ENCODE assay signal across 39 cellular contexts in the genomic region with DNA sequence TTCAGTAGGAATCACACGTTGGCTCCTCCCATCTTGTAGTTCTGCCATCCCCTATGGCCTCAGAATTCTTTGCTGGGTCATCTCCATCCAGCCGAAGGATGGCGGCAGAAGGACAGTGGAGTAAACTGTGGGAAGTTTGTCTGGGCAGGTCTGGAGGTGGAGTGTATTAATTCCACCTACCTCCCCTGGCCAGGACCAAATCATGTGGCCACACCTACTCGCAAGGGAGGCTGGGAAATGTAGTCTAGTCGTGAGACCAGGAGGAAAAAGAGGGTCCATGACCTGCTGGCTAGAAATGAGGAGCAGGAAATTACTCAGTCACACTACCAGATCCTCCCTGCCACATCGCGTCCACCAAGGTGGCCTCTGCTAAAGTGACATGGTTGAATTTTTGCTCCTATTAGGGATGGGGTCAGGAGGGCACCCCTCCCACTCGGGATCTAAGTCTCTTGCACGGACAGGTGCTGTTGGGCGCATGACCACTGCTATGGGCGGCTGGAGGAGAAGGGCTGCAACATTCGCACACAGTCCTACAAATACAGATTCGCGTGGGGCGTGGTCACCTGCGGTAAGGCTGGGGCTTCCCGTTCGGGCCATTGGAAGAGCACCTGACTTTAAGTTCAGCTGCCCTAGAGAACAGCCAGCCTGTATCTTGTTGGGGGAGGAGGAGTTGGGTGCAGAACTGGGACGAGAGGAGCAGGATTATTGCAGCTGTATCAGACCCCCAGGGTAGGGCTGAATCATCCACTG. TPM values are rescaled to one million over a fixed set of nuclear protein-coding genes. Genes with fewer than 3 reads are reported as not detected.
DNase-seq lines count a peak whose midpoint lies in the region; ATAC-seq and TF ChIP-seq lines count a peak whose summit lies in the region.
"Had no signal": no experiment of that assay in that cellular context is flagged by ENCODE, and none has a peak within 500 bp of the region (broad histone marks: within the 10 kb centered on the region; RNA-seq: fewer than 3 reads in every experiment).

No MANE protein-coding gene starts in this region.

- H3K4me2 ChIP-seq in mesendoderm (ENCODE audit: low read length): no peak overlapping the region
- H3K4me2 ChIP-seq: SK-N-SH had no signal

- no peaks in the 10 kb centered on the region for H3K79me1 ChIP-seq in mesendoderm (ENCODE audit: low read length)

- ATAC-seq in WTC11: peak; percentile 98
- ATAC-seq: activated CD8-positive, alpha-beta memory T cell treated with anti-CD3 and anti-CD28 coated beads, Interleukin-2, amount 10 ng/mL, durations not matched to agents 7 days and 5 days; activated T-cell treated with anti-CD3 and anti-CD28 coated beads, Interleukin-2, amount 50 U/mL, for 4 hours; left ventricle myocardium superior had no signal

- no peak overlapping the region for H3K18ac ChIP-seq in mesendoderm (ENCODE audit: low read length)

- peaks cover 5% of the 10 kb centered on the region for H3K4me1 Mint-ChIP-seq in WTC11
- H3K4me1 Mint-ChIP-seq: activated CD8-positive, alpha-beta memory T cell treated with anti-CD3 and anti-CD28 coated beads, Interleukin-2, amount 10 ng/mL, durations not matched to agents 7 days and 5 days had no signal

- no peak for TF ChIP-seq CTCF in WTC11 (IDR thresholded peaks at IDR 0.05)

- H4K5ac ChIP-seq in mesendoderm (ENCODE audit: low read length): no peak overlapping the region

- no CpG with 5 or more reads among the region's 19 CpGs for WGBS in mesendoderm (ENCODE audit: extremely low coverage, insufficient coverage, low lambda C conversion rate)

- DNase-seq in DMS 273 (lab: John Stamatoyannopoulos, UW; ENCODE audit: unreplicated experiment) (peak; percentile 49), DMS 273 treated with DMSO at 0.1 percent for 48 hours (lab: John Stamatoyannopoulos, UW) (no peak), HT-29 (ENCODE audit: low spot score) (peak; percentile 29), WTC11 (ENCODE audit: low spot score) (peak; percentile 60), mesendoderm (peak; percentile 75), SHP77 (lab: John Stamatoyannopoulos, UW) (no peak), NCI-H2107 (lab: John Stamatoyannopoulos, UW) (no peak)
- no peak for DNase-seq in stimulated activated CD4-positive, alpha-beta T cell treated with anti-CD3 and anti-CD28 coated beads, Interleukin-4, amount 100 ng/mL, for 24 hours
- DNase-seq: activated CD4-positive, alpha-beta T cell treated with anti-CD3 and anti-CD28 coated beads, Interleukin-2, amount 50 U/mL, for 4 hours; activated CD8-positive, alpha-beta memory T cell treated with anti-CD3 and anti-CD28 coated beads, Interleukin-2, amount 10 ng/mL, durations not matched to agents 7 days and 5 days; activated gamma-delta T cell treated with Interleukin-2 at 50 U/mL for 16 hours; activated T-cell treated with anti-CD3 and anti-CD28 coated beads, Interleukin-2, amount 50 U/mL, for 4 hours; C1 segment of cervical spinal cord; colonic mucosa; COR-L47; DMS79 treated with DMSO at 0.1 percent for 48 hours; effector CD4-positive, alpha-beta T cell; GOT3; hypothalamus; islet precursor cell; left ventricle myocardium superior; NCI-H1092; NCI-H1694; NCI-H2171; sigmoid colon; SK-N-SH; stimulated activated CD4-positive, alpha-beta T cell treated with anti-CD3 and anti-CD28 coated beads, Interleukin-12 subunit alpha, Interleukin-12 subunit beta, amount 100 ng/mL, for 4 hours; stimulated activated CD4-positive, alpha-beta T cell treated with anti-CD3 and anti-CD28 coated beads, Interleukin-4, amount 100 ng/mL, for 1 hour had no signal

- peak overlapping the region; percentile 42 for H3K4me3 Mint-ChIP-seq in WTC11
- H3K4me3 Mint-ChIP-seq: activated CD8-positive, alpha-beta memory T cell treated with anti-CD3 and anti-CD28 coated beads, Interleukin-2, amount 10 ng/mL, durations not matched to agents 7 days and 5 days; activated T-cell treated with anti-CD3 and anti-CD28 coated beads, Interleukin-2, amount 50 U/mL, for 4 hours had no signal

- no peaks in the 10 kb centered on the region for H3K36me3 ChIP-seq in mesendoderm (ENCODE audit: control insufficient read depth, insufficient read depth, low read length)
- H3K36me3 ChIP-seq: colonic mucosa, neutrophil, tibial nerve had no signal

- H3K27me3 ChIP-seq in mesendoderm (ENCODE audit: insufficient read depth, low read length, poor library complexity): no peaks in the 10 kb centered on the region
- H3K27me3 ChIP-seq: ascending aorta, colonic mucosa, sigmoid colon, tibial nerve had no signal

- peak overlapping the region; percentile 47 for H3K27ac Mint-ChIP-seq in WTC11
- H3K27ac Mint-ChIP-seq: activated CD8-positive, alpha-beta memory T cell treated with anti-CD3 and anti-CD28 coated beads, Interleukin-2, amount 10 ng/mL, durations not matched to agents 7 days and 5 days had no signal

- no peak overlapping the region for H2BK15ac ChIP-seq in mesendoderm (replicated peaks; ENCODE audit: low read depth)

- no peak overlapping the region for H3K27ac ChIP-seq in mesendoderm (ENCODE audit: low read depth, low read length)
- H3K27ac ChIP-seq: 22Rv1, ascending aorta, colonic mucosa, epithelial cell of prostate, neutrophil, sigmoid colon, tibial nerve had no signal

- peaks cover 11% of the 10 kb centered on the region for H3K27me3 Mint-ChIP-seq in WTC11 (ENCODE audit: low read depth)

- H2BK5ac ChIP-seq in mesendoderm (ENCODE audit: low read length): no peak overlapping the region

- POLR2A ChIA-PET in WTC11 (lab: Charles Lee): no interaction called here

- H3K9ac ChIP-seq in mesendoderm (ENCODE audit: low read length): no peak overlapping the region
- H3K9ac ChIP-seq: SK-N-SH had no signal

- H3K9me3 Mint-ChIP-seq in WTC11: peaks cover 29% of the 10 kb centered on the region
- H3K9me3 Mint-ChIP-seq: activated T-cell treated with anti-CD3 and anti-CD28 coated beads, Interleukin-2, amount 50 U/mL, for 4 hours had no signal

- H2AK5ac ChIP-seq in mesendoderm (ENCODE audit: low read length): no peak overlapping the region

- CTCF ChIA-PET in WTC11 (lab: Charles Lee): interaction anchor here (1.6 kb wide), 1 partner anchor 114 kb away, joined by 5 read pairs; no protein-coding TSS in a partner anchor

- no peaks in the 10 kb centered on the region for H3K4me1 ChIP-seq in mesendoderm (ENCODE audit: control insufficient read depth, low read depth, low read length)
- H3K4me1 ChIP-seq: ascending aorta, colonic mucosa had no signal

- no peak overlapping the region for H3K4ac ChIP-seq in mesendoderm (ENCODE audit: low read depth, low read length)

- H3K4me3 ChIP-seq in mesendoderm (ENCODE audit: low read length): no peak overlapping the region
- H3K4me3 ChIP-seq: ascending aorta, colonic mucosa, sigmoid colon, tibial nerve had no signal

- no peak overlapping the region for H3K56ac ChIP-seq in mesendoderm (ENCODE audit: low read length)

- H2BK120ac ChIP-seq in mesendoderm (ENCODE audit: low read depth, low read length): no peak overlapping the region

- no peak overlapping the region for H3K23ac ChIP-seq in mesendoderm (ENCODE audit: low read length)

- H4K8ac ChIP-seq in mesendoderm (ENCODE audit: low read depth, low read length): no peak overlapping the region

- H3K79me2 ChIP-seq in mesendoderm (ENCODE audit: control insufficient read depth, insufficient read depth, low read length): no peaks in the 10 kb centered on the region

- peaks cover 2% of the 10 kb centered on the region; the same call in 1 of the 2 replicates for H3K36me3 Mint-ChIP-seq in WTC11
- H3K36me3 Mint-ChIP-seq: activated CD8-positive, alpha-beta memory T cell treated with anti-CD3 and anti-CD28 coated beads, Interleukin-2, amount 10 ng/mL, durations not matched to agents 7 days and 5 days had no signal

TF ChIP-seq in WTC11, 78 proteins besides CTCF, POLR2A, EP300 and RAD21:
- TF ChIP-seq PRRX2 (CRISPR knock-in tag; IDR thresholded peaks at IDR 0.05) (no peak), ESRRA (CRISPR knock-in tag; IDR thresholded peaks at IDR 0.05; ENCODE audit: borderline replicate concordance) (no peak), SP1 (CRISPR knock-in tag; conservative IDR thresholded peaks at IDR 0.05) (0 out of 2 replicates have a peak, but pooled peaks have one; percentile 32), NR1H2 (CRISPR knock-in tag; IDR thresholded peaks at IDR 0.05) (no peak)
- TF ChIP-seq, protein P1, sequence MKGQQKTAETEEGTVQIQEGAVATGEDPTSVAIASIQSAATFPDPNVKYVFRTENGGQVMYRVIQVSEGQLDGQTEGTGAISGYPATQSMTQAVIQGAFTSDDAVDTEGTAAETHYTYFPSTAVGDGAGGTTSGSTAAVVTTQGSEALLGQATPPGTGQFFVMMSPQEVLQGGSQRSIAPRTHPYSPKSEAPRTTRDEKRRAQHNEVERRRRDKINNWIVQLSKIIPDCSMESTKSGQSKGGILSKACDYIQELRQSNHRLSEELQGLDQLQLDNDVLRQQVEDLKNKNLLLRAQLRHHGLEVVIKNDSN (CRISPR knock-in tag; IDR thresholded peaks at IDR 0.05): peak; percentile 81
- TF ChIP-seq, protein P2, sequence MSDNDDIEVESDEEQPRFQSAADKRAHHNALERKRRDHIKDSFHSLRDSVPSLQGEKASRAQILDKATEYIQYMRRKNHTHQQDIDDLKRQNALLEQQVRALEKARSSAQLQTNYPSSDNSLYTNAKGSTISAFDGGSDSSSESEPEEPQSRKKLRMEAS (CRISPR knock-in tag; IDR thresholded peaks at IDR 0.05): 0 out of 2 replicates have a peak, but pooled peaks have one; percentile 21
- TF ChIP-seq, protein P3, sequence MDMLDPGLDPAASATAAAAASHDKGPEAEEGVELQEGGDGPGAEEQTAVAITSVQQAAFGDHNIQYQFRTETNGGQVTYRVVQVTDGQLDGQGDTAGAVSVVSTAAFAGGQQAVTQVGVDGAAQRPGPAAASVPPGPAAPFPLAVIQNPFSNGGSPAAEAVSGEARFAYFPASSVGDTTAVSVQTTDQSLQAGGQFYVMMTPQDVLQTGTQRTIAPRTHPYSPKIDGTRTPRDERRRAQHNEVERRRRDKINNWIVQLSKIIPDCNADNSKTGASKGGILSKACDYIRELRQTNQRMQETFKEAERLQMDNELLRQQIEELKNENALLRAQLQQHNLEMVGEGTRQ (CRISPR knock-in tag; IDR thresholded peaks at IDR 0.05): peak; percentile 84

RNA-seq across cellular contexts. Expression of a gene that starts 19.5 kb away (rescaled TPM):
- total RNA-seq in HT-29 (2014; rRNA removed; shearing (Covaris generic)): not detected in 2 replicates
- 0.30 TPM in 1 of 3 replicates, not detected in the others for total RNA-seq in WTC11 (2021)
- polyA plus RNA-seq in mesendoderm (2013, experiment 1 of 2): 0.08 TPM
- 0.15 TPM for polyA plus RNA-seq in mesendoderm (2013, experiment 2 of 2)
- total RNA-seq: activated CD8-positive, alpha-beta memory T cell treated with anti-CD3 and anti-CD28 coated beads, Interleukin-2, amount 10 ng/mL, durations not matched to agents 7 days and 5 days; activated T-cell treated with anti-CD3 and anti-CD28 coated beads, Interleukin-2, amount 50 U/mL, for 4 hours; myocyte; NCI-H460; RPMI7951; T-helper 1 cell treated with Interleukin-12 subunit alpha and Interleukin-12 subunit beta and Interleukin-4 antibody, amounts not matched to agents 30 ng/mL and 1 ng/mL, for 36 hours had no signal
- polyA plus RNA-seq: SK-N-SH had no signal

RNA-seq across cellular contexts. Expression of a gene that starts 29.8 kb away (rescaled TPM):
- total RNA-seq in HT-29 (2014; rRNA removed; shearing (Covaris generic)): not detected in 2 replicates
- total RNA-seq in WTC11 (2021): not detected in 3 replicates
- polyA plus RNA-seq in mesendoderm (2013, experiment 1 of 2): not detected
- not detected for polyA plus RNA-seq in mesendoderm (2013, experiment 2 of 2)
- total RNA-seq: activated CD8-positive, alpha-beta memory T cell treated with anti-CD3 and anti-CD28 coated beads, Interleukin-2, amount 10 ng/mL, durations not matched to agents 7 days and 5 days; activated T-cell treated with anti-CD3 and anti-CD28 coated beads, Interleukin-2, amount 50 U/mL, for 4 hours; ascending aorta; cardiac septum; glomerular endothelial cell; left ventricle myocardium superior; myocyte; NCI-H460; RPMI7951; T-helper 1 cell treated with Interleukin-12 subunit alpha and Interleukin-12 subunit beta and Interleukin-4 antibody, amounts not matched to agents 30 ng/mL and 1 ng/mL, for 36 hours; tibial nerve had no signal
- polyA plus RNA-seq: SK-N-SH had no signal

RNA-seq across cellular contexts. Expression of a gene that starts 49.6 kb away (rescaled TPM):
- 0.41 and 1.7 TPM in 2 replicates for total RNA-seq in HT-29 (2014; rRNA removed; shearing (Covaris generic))
- total RNA-seq in WTC11 (2021): not detected in 3 replicates
- polyA plus RNA-seq in mesendoderm (2013, experiment 1 of 2): not detected
- not detected for polyA plus RNA-seq in mesendoderm (2013, experiment 2 of 2)
- total RNA-seq: activated CD8-positive, alpha-beta memory T cell treated with anti-CD3 and anti-CD28 coated beads, Interleukin-2, amount 10 ng/mL, durations not matched to agents 7 days and 5 days; activated T-cell treated with anti-CD3 and anti-CD28 coated beads, Interleukin-2, amount 50 U/mL, for 4 hours; ascending aorta; cardiac septum; colonic mucosa; glomerular endothelial cell; left ventricle myocardium superior; myocyte; NCI-H460; RPMI7951; sigmoid colon; T-helper 1 cell treated with Interleukin-12 subunit alpha and Interleukin-12 subunit beta and Interleukin-4 antibody, amounts not matched to agents 30 ng/mL and 1 ng/mL, for 36 hours; tibial nerve had no signal
- polyA plus RNA-seq: SK-N-SH had no signal

Comparison
In these comparisons a context has a peak if more than half of its experiments do, and no peak if none do; other contexts are left out.
1. DNase-seq: peak in DMS 273 (single experiment), HT-29 (single experiment), WTC11 (single experiment) and mesendoderm (single experiment); none in DMS 273 treated with DMSO at 0.1 percent for 48 hours (single experiment), SHP77 (0 of 2), stimulated activated CD4-positive, alpha-beta T cell treated with anti-CD3 and anti-CD28 coated beads, Interleukin-4, amount 100 ng/mL, for 24 hours (single experiment) and NCI-H2107 (single experiment).